In the genomic region with DNA sequence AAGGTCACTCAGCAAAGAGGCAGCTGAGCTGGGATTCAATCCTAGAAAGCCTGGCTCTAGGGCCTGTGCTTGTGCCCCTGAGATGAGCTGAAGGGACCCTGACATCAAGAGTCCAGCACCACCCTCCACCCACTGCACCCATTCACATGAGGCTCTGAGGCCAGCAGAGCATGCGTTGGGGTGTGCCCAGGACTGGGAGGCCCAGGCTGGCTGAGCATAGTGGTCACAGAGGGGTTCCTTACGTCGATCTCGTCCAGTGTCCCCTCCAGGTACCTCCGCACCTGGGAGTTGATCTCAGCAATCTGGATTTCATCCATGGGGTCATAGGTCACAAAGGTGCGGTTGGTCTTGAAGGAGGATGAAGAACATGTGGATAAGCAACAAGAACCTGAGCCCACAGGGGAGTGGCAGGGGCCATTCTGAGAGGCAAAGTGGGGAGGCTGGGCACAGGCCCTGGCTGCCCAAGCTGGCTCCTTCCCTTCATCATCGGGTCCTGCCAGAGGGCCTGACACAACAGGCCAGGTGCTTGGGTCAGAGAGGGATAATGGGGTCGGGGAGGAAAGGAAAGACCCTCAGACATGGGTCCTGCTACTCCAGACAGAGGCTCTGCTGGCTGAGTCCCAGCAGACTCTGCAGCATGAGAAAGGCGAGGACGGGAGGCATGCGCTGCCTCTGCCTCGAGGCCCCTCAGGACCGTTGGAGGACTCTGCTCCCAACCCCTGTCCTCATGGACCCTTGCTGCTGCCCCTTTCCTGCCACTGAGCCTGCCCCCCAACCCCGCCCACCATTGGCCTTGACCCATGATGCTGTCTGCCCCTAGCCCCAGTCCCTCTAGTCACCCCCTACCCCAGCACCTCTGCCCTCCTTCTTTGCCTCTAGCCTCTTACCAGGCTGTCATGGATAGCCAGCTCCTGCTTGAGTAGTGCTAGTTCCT, we compare ENCODE assay signal across 19 cellular contexts.
"Had no signal": no experiment of that assay in that cellular context is flagged by ENCODE, and none has a peak within 500 bp of the region (broad histone marks: within the 10 kb centered on the region; RNA-seq: fewer than 3 reads in every experiment).

No MANE protein-coding gene starts in this region.

- H3K9me3 ChIP-seq: esophagus muscularis mucosa, gastroesophageal sphincter, left lung, right atrium auricular region, suprapubic skin, thyroid gland, uterus had no signal

- H3K27me3 ChIP-seq: esophagus muscularis mucosa, gastroesophageal sphincter, left lung, right atrium auricular region, suprapubic skin, thyroid gland, uterus had no signal

- H3K4me1 ChIP-seq: esophagus muscularis mucosa, gastroesophageal sphincter, left lung, right atrium auricular region, suprapubic skin, uterus had no signal

- ATAC-seq: gastroesophageal sphincter; left lung; stimulated activated naive CD8-positive, alpha-beta T cell treated with anti-CD3 and anti-CD28 coated beads, Interleukin-15, Interleukin-2, amounts not matched to agents 100 U/mL and 50 U/mL, for 24 hours had no signal

- H3K9me3 Mint-ChIP-seq: naive B cell, nephron, type B pancreatic cell had no signal

- DNase-seq: effector memory CD4-positive, alpha-beta T cell; glutamatergic neuron; islet precursor cell; left lung; mesendoderm; naive B cell; stimulated activated CD4-positive, alpha-beta T cell treated with anti-CD3 and anti-CD28 coated beads, Interleukin-2, amount 100 ng/mL, for 48 hours; stimulated activated naive CD8-positive, alpha-beta T cell treated with anti-CD3 and anti-CD28 coated beads, Interleukin-15, Interleukin-2, amounts not matched to agents 100 U/mL and 50 U/mL, for 24 hours; thyroid gland; uterus had no signal

- H3K27me3 Mint-ChIP-seq: naive B cell, type B pancreatic cell had no signal

- H3K4me2 ChIP-seq: smooth muscle cell had no signal

- H3K4me1 Mint-ChIP-seq: naive B cell, nephron had no signal

- H3K4me3 Mint-ChIP-seq: nephron, type B pancreatic cell had no signal

- H3K36me3 ChIP-seq: gastroesophageal sphincter, left lung, right atrium auricular region, thyroid gland, uterus had no signal

- H3K27ac Mint-ChIP-seq: nephron, type B pancreatic cell had no signal

- H3K4me3 ChIP-seq: esophagus muscularis mucosa, gastroesophageal sphincter, left lung, lung, right atrium auricular region, smooth muscle cell, suprapubic skin, thyroid gland, uterus had no signal

- H3K36me3 Mint-ChIP-seq: naive B cell, type B pancreatic cell had no signal

- H3K27ac ChIP-seq: epithelial cell of prostate, esophagus muscularis mucosa, gastroesophageal sphincter, left lung, right atrium auricular region, suprapubic skin, thyroid gland, uterus had no signal
